20 cellular contexts compared by ENCODE assay signal in the genomic region with DNA sequence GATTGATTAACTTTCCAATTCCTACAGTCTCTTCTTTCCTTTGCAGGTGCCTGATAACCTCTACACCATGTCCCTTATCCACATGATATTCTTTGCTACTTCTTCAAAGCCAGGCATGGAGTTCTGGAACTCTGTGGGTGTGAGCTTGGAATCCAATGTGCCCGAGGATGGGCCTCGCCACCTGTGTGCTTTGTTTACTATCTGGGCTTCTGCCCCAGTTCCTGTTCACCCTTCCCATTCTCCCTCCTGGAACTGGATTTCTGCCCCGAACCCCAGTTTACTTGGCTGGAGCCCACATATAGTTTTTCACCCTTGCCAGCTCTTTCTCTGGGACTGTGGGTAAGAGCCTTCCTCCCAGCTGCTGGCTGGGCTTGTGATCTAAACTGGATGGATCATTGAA.
"Had no signal": no experiment of that assay in that cellular context is flagged by ENCODE, and none has a peak within 500 bp of the region (broad histone marks: within the 10 kb centered on the region; RNA-seq: fewer than 3 reads in every experiment).

No MANE protein-coding gene starts in this region.

- H3K4me3 Mint-ChIP-seq: effector memory CD8-positive, alpha-beta T cell; mesothelial cell of epicardium; natural killer cell treated with Interleukin-12 subunit alpha and Interleukin-12 subunit beta and Interleukin-15 and Interleukin-18, amount 100 ng/mL, for 72 hours; neural progenitor cell had no signal

- ATAC-seq: effector memory CD8-positive, alpha-beta T cell; mucosa of descending colon; natural killer cell treated with Interleukin-12 subunit alpha and Interleukin-12 subunit beta and Interleukin-15 and Interleukin-18, amount 100 ng/mL, for 72 hours had no signal

- H3K9me3 Mint-ChIP-seq: effector memory CD8-positive, alpha-beta T cell; mesothelial cell of epicardium; naive B cell; natural killer cell treated with Interleukin-12 subunit alpha and Interleukin-12 subunit beta and Interleukin-15 and Interleukin-18, amount 100 ng/mL, for 72 hours; neural progenitor cell had no signal

- DNase-seq: cerebellar nuclear complex; cortex of kidney; effector memory CD8-positive, alpha-beta T cell; erythroblast; esophagus squamous epithelium; foreskin melanocyte; mesenchymal stem cell; mucosa of descending colon; naive B cell; sigmoid colon; stimulated activated CD4-positive, alpha-beta T cell treated with anti-CD3 and anti-CD28 coated beads, Interleukin-4, amount 100 ng/mL, for 4 hours; stimulated activated naive CD4-positive, alpha-beta T cell treated with Interleukin-2 at 50 U/mL for 16 hours; testis; tibial artery; upper lobe of left lung had no signal

- H3K27me3 Mint-ChIP-seq: effector memory CD8-positive, alpha-beta T cell; naive B cell had no signal

- H3K9me3 ChIP-seq: esophagus squamous epithelium, mucosa of descending colon, prostate gland, right atrium auricular region, sigmoid colon, testis, tibial artery, upper lobe of left lung had no signal

- H3K36me3 Mint-ChIP-seq: mesothelial cell of epicardium; naive B cell; natural killer cell treated with Interleukin-12 subunit alpha and Interleukin-12 subunit beta and Interleukin-15 and Interleukin-18, amount 100 ng/mL, for 72 hours; neural progenitor cell had no signal

- H3K27ac Mint-ChIP-seq: mesothelial cell of epicardium, neural progenitor cell had no signal
